1 cellular context compared by ENCODE assay signal in the genomic region with DNA sequence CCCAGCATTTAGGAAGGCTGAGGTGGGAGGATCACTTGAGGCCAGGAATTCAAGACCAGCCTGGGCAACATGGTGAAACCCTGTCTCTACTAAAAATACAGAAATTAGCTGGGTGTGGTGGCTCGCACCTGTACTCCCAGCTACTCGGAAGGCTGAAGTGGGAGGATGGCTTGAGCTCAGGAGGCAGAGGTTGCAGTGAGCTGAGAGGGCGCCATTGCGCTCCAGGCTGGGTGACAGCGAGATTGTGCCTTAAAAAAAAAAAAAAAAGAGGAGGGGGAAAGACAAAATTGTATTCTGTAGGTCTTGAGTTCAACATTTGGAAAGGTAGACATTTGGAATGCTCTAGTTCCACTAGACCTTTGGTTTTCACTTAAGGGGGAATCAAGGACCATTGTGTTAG.
TF ChIP-seq lines count a peak whose summit lies in the region.

No MANE protein-coding gene starts in this region.

TF ChIP-seq in H1, 55 proteins besides CTCF, POLR2A, EP300 and RAD21:
- TF ChIP-seq POLR2AphosphoS5 (IDR thresholded peaks at IDR 0.05; ENCODE audit: low read depth, low read length) = 0 out of 2 replicates have a peak, but pooled peaks have one; percentile 2
